ENCODE assay signal across 8 cellular contexts in the genomic region with DNA sequence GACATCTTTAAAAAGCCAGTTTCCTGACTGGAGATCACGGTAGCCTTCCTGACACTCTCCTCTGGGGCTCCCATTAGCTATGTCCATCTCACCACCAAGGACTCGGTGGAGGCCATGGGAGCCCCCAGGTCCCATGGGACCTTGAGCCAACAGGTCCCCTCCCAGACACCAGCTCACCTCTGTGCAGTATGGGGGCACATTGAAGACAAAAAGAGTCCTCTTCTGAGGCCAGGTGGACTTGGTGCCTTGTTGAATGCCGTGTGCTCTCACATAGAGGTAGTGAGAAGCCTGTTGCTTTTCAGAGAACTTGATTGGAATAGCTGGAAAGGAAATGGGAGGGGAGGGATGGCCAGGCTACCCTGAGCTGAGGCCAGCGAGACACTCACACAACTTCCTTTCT. TPM values are rescaled to one million over a fixed set of nuclear protein-coding genes. Genes with fewer than 3 reads are reported as not detected.
DNase-seq lines count a peak whose midpoint lies in the region; ATAC-seq and TF ChIP-seq lines count a peak whose summit lies in the region.
"Not testable (repeated sequence)": the region's sequence is repeated elsewhere in the genome, so short reads cannot be mapped to it uniquely, and the experiment has no call there.
"Had no signal": no experiment of that assay in that cellular context is flagged by ENCODE, and none has a peak within 500 bp of the region (broad histone marks: within the 10 kb centered on the region; RNA-seq: fewer than 3 reads in every experiment).

No MANE protein-coding gene starts in this region.

- not testable (repeated sequence) for TF ChIP-seq CTCF in GM23338 (conservative IDR thresholded peaks at IDR 0.05; ENCODE audit: low read depth in 2 of 2); OCI-LY7 (conservative IDR thresholded peaks at IDR 0.05; ENCODE audit: low read length); osteocyte (IDR thresholded peaks at IDR 0.05)

- not testable (repeated sequence) for H3K27ac ChIP-seq in GM23338 (ENCODE audit: low read depth); OCI-LY7 (ENCODE audit: low read depth, low read length, poor library complexity, severe bottlenecking)

- H3K36me3 ChIP-seq in GM23338 (ENCODE audit: insufficient read depth) = not testable (repeated sequence)
- H3K36me3 ChIP-seq in OCI-LY7 (ENCODE audit: insufficient read depth, low read length) = peaks cover 63% of the 10 kb centered on the region

- not testable (repeated sequence) for BruUV-seq in OCI-LY7 (replicated peaks; lab: Mats Ljungman, UMichigan)

- POLR2A ChIA-PET in OCI-LY7 (lab: Charles Lee) = not testable (repeated sequence)
- POLR2A ChIA-PET in activated CD4-positive, alpha-beta memory T cell treated with anti-CD3 and anti-CD28 coated beads, Interleukin-2, amount 10 ng/mL, durations not matched to agents 7 days and 5 days (lab: Charles Lee) = interaction anchor here (3.4 kb wide), 1 partner anchor 34 kb away, joined by 47 read pairs; the partner anchor contains the start of gene POLDIP3

- 0 out of 2 replicates have a peak, but pooled peaks cover 18% of the 10 kb centered on the region for H3F3A ChIP-seq in GM23338 (replicated peaks; ENCODE audit: low read depth)

- H3K9me2 ChIP-seq in GM23338 (ENCODE audit: insufficient read depth); OCI-LY7 (ENCODE audit: insufficient read depth, low read length): not testable (repeated sequence)

- H3K27ac Mint-ChIP-seq in GM23338; activated T-helper 17 cell treated with anti-CD3 and anti-CD28 coated beads, Interleukin-2, amount 50 U/mL, for 72 hours; memory B cell; osteocyte (ENCODE audit: unreplicated experiment): not testable (repeated sequence)
- H3K27ac Mint-ChIP-seq in activated CD4-positive, alpha-beta memory T cell treated with anti-CD3 and anti-CD28 coated beads, Interleukin-2, amount 10 ng/mL, durations not matched to agents 7 days and 5 days = peak overlapping the region; percentile 31
- H3K27ac Mint-ChIP-seq in activated naive CD8-positive, alpha-beta T cell treated with anti-CD3 and anti-CD28 coated beads for 36 hours = peak overlapping the region; percentile 62

- H2AFZ ChIP-seq in GM23338; OCI-LY7 (ENCODE audit: low read length): not testable (repeated sequence)

- H3K79me2 ChIP-seq in GM23338 (replicated peaks; ENCODE audit: insufficient read depth) (peaks cover 13% of the 10 kb centered on the region), OCI-LY7 (ENCODE audit: insufficient read depth, low read depth, low read length) (peaks cover 26% of the 10 kb centered on the region)

- not testable (repeated sequence) for H3K4me1 Mint-ChIP-seq in GM23338; activated T-helper 17 cell treated with anti-CD3 and anti-CD28 coated beads, Interleukin-2, amount 50 U/mL, for 72 hours; memory B cell
- peaks cover 14% of the 10 kb centered on the region for H3K4me1 Mint-ChIP-seq in activated CD4-positive, alpha-beta memory T cell treated with anti-CD3 and anti-CD28 coated beads, Interleukin-2, amount 10 ng/mL, durations not matched to agents 7 days and 5 days
- H3K4me1 Mint-ChIP-seq in activated naive CD8-positive, alpha-beta T cell treated with anti-CD3 and anti-CD28 coated beads for 36 hours = peaks cover 14% of the 10 kb centered on the region
- peaks cover 10% of the 10 kb centered on the region for H3K4me1 Mint-ChIP-seq in osteocyte (ENCODE audit: unreplicated experiment)

- H3K4me1 ChIP-seq in GM23338 (ENCODE audit: insufficient read depth) = not testable (repeated sequence)
- H3K4me1 ChIP-seq in OCI-LY7 (ENCODE audit: insufficient read depth, low read length, poor library complexity, severe bottlenecking) = peaks cover 19% of the 10 kb centered on the region

- peaks cover 10% of the 10 kb centered on the region for H3K27me3 Mint-ChIP-seq in GM23338 (ENCODE audit: insufficient read depth, low read depth, poor library complexity)
- H3K27me3 Mint-ChIP-seq in activated CD4-positive, alpha-beta memory T cell treated with anti-CD3 and anti-CD28 coated beads, Interleukin-2, amount 10 ng/mL, durations not matched to agents 7 days and 5 days; activated T-helper 17 cell treated with anti-CD3 and anti-CD28 coated beads, Interleukin-2, amount 50 U/mL, for 72 hours; activated naive CD8-positive, alpha-beta T cell treated with anti-CD3 and anti-CD28 coated beads for 36 hours; memory B cell; osteocyte (ENCODE audit: unreplicated experiment): not testable (repeated sequence)

- H4K20me1 ChIP-seq in GM23338 (replicated peaks; ENCODE audit: insufficient read depth); OCI-LY7 (ENCODE audit: insufficient read depth, low read length): not testable (repeated sequence)

- intact Hi-C loops in OCI-LY7 (cut with micrococcal nuclease; ENCODE audit: unreplicated experiment) = not testable (repeated sequence)

- not testable (repeated sequence) for H3K4me3 ChIP-seq in GM23338
- peak overlapping the region; percentile 22 for H3K4me3 ChIP-seq in OCI-LY7 (ENCODE audit: low read depth, low read length, poor library complexity, severe bottlenecking)

- DNase-seq in GM23338 (ENCODE audit: low spot score); OCI-LY7 (ENCODE audit: low spot score); activated CD4-positive, alpha-beta memory T cell treated with anti-CD3 and anti-CD28 coated beads, Interleukin-2, amount 10 ng/mL, durations not matched to agents 7 days and 5 days; activated naive CD8-positive, alpha-beta T cell treated with anti-CD3 and anti-CD28 coated beads for 36 hours; memory B cell (ENCODE audit: low spot score in 2 of 2); osteocyte (ENCODE audit: extremely low spot score, unreplicated experiment): not testable (repeated sequence)

- CTCF ChIA-PET in OCI-LY7 (lab: Charles Lee; ENCODE audit: unreplicated experiment); activated CD4-positive, alpha-beta memory T cell treated with anti-CD3 and anti-CD28 coated beads, Interleukin-2, amount 10 ng/mL, durations not matched to agents 7 days and 5 days (lab: Charles Lee): not testable (repeated sequence)

- H3K4me2 ChIP-seq in GM23338 = not testable (repeated sequence)
- peak overlapping the region; percentile 53 for H3K4me2 ChIP-seq in OCI-LY7 (ENCODE audit: low read length)

- H3K27me3 ChIP-seq in GM23338 (ENCODE audit: insufficient read depth) = not testable (repeated sequence)

- H3K36me3 Mint-ChIP-seq in GM23338 (ENCODE audit: low read depth) (peaks cover 44% of the 10 kb centered on the region), memory B cell (peaks cover 14% of the 10 kb centered on the region), osteocyte (ENCODE audit: unreplicated experiment) (peaks cover 11% of the 10 kb centered on the region)
- peaks cover 32% of the 10 kb centered on the region for H3K36me3 Mint-ChIP-seq in activated CD4-positive, alpha-beta memory T cell treated with anti-CD3 and anti-CD28 coated beads, Interleukin-2, amount 10 ng/mL, durations not matched to agents 7 days and 5 days (ENCODE audit: low read depth)
- peaks cover 74% of the 10 kb centered on the region for H3K36me3 Mint-ChIP-seq in activated T-helper 17 cell treated with anti-CD3 and anti-CD28 coated beads, Interleukin-2, amount 50 U/mL, for 72 hours (ENCODE audit: low read depth)
- H3K36me3 Mint-ChIP-seq in activated naive CD8-positive, alpha-beta T cell treated with anti-CD3 and anti-CD28 coated beads for 36 hours = peaks cover 26% of the 10 kb centered on the region

- not testable (repeated sequence) for ATAC-seq in GM23338; activated T-helper 17 cell treated with anti-CD3 and anti-CD28 coated beads, Interleukin-2, amount 50 U/mL, for 72 hours (replicated peaks); memory B cell (ENCODE audit: low read depth)

- H3K9me3 Mint-ChIP-seq in GM23338; activated CD4-positive, alpha-beta memory T cell treated with anti-CD3 and anti-CD28 coated beads, Interleukin-2, amount 10 ng/mL, durations not matched to agents 7 days and 5 days; activated T-helper 17 cell treated with anti-CD3 and anti-CD28 coated beads, Interleukin-2, amount 50 U/mL, for 72 hours; activated naive CD8-positive, alpha-beta T cell treated with anti-CD3 and anti-CD28 coated beads for 36 hours; memory B cell; osteocyte (ENCODE audit: unreplicated experiment): not testable (repeated sequence)

- H3K9me3 ChIP-seq in OCI-LY7 (ENCODE audit: low read length) = not testable (repeated sequence)

- H3K4me3 Mint-ChIP-seq in GM23338 (peak overlapping the region; percentile 39; the same call in 1 of the 3 replicates), memory B cell (peak overlapping the region; percentile 5), osteocyte (ENCODE audit: unreplicated experiment) (peak overlapping the region; percentile 18)
- H3K4me3 Mint-ChIP-seq in activated CD4-positive, alpha-beta memory T cell treated with anti-CD3 and anti-CD28 coated beads, Interleukin-2, amount 10 ng/mL, durations not matched to agents 7 days and 5 days = not testable (repeated sequence)
- peak overlapping the region; percentile 12 for H3K4me3 Mint-ChIP-seq in activated T-helper 17 cell treated with anti-CD3 and anti-CD28 coated beads, Interleukin-2, amount 50 U/mL, for 72 hours
- H3K4me3 Mint-ChIP-seq in activated naive CD8-positive, alpha-beta T cell treated with anti-CD3 and anti-CD28 coated beads for 36 hours = peak overlapping the region; percentile 63

RNA-seq across cellular contexts. Expression of gene SERHL2, which starts 26.3 kb away (rescaled TPM):
- total RNA-seq in GM23338 (2014; rRNA removed; shearing (Covaris generic)) = 1.5 and 1.7 TPM in 2 replicates
- 2.1 TPM in 2 replicates for polyA plus RNA-seq in GM23338 (2016; fragmentation: Nextera tagmentation; extraction: Ambion mirVana)
- 93.9 and 98.0 TPM in 2 replicates for total RNA-seq in OCI-LY7 (2014; rRNA removed; shearing (Covaris generic))
- total RNA-seq in OCI-LY7 (2022) (36.4 and 39.5 TPM in 2 replicates), osteocyte (1.3 and 1.4 TPM in 2 replicates)
- under 1 TPM; 0.55 to 0.81 TPM for total RNA-seq in activated CD4-positive, alpha-beta memory T cell treated with anti-CD3 and anti-CD28 coated beads, Interleukin-2, amount 10 ng/mL, durations not matched to agents 7 days and 5 days
- total RNA-seq in activated T-helper 17 cell treated with anti-CD3 and anti-CD28 coated beads, Interleukin-2, amount 50 U/mL, for 72 hours = 1 to 10 TPM in 1 of 2 donors, under 1 TPM in 1; 0.48 to 1.2 TPM
- 1 to 10 TPM; 2.1 to 2.3 TPM for total RNA-seq in activated naive CD8-positive, alpha-beta T cell treated with anti-CD3 and anti-CD28 coated beads for 36 hours
- total RNA-seq: G401 had no signal

RNA-seq across cellular contexts. Expression of gene POLDIP3, which starts 34.6 kb away (rescaled TPM):
- total RNA-seq in GM23338 (2014; rRNA removed; shearing (Covaris generic)) = 49.0 and 54.3 TPM in 2 replicates
- polyA plus RNA-seq in GM23338 (2016; fragmentation: Nextera tagmentation; extraction: Ambion mirVana) = 34.3 and 38.2 TPM in 2 replicates
- 52.7 and 70.7 TPM in 2 replicates for total RNA-seq in OCI-LY7 (2014; rRNA removed; shearing (Covaris generic))
- total RNA-seq in OCI-LY7 (2022) = 73.5 and 74.1 TPM in 2 replicates
- 10 to 100 TPM; 71.4 to 74.7 TPM for total RNA-seq in activated CD4-positive, alpha-beta memory T cell treated with anti-CD3 and anti-CD28 coated beads, Interleukin-2, amount 10 ng/mL, durations not matched to agents 7 days and 5 days
- total RNA-seq in activated T-helper 17 cell treated with anti-CD3 and anti-CD28 coated beads, Interleukin-2, amount 50 U/mL, for 72 hours = 10 to 100 TPM; 70.0 to 72.4 TPM
- 10 to 100 TPM; 71.7 to 72.0 TPM for total RNA-seq in activated naive CD8-positive, alpha-beta T cell treated with anti-CD3 and anti-CD28 coated beads for 36 hours
- 77.8 and 77.9 TPM in 2 replicates for total RNA-seq in osteocyte

Comparison
In these comparisons a context has a peak if more than half of its experiments do, and no peak if none do; other contexts are left out.
1. RNA of gene SERHL2, which starts 26.3 kb away (total RNA-seq): 36.4 to 98.0 TPM in OCI-LY7; 2.1 to 2.3 TPM in activated naive CD8-positive, alpha-beta T cell treated with anti-CD3 and anti-CD28 coated beads for 36 hours, 1.5 to 1.7 TPM in GM23338, 1.3 to 1.4 TPM in osteocyte, 0.48 to 1.2 TPM in activated T-helper 17 cell treated with anti-CD3 and anti-CD28 coated beads, Interleukin-2, amount 50 U/mL, for 72 hours and 0.55 to 0.81 TPM in activated CD4-positive, alpha-beta memory T cell treated with anti-CD3 and anti-CD28 coated beads, Interleukin-2, amount 10 ng/mL, durations not matched to agents 7 days and 5 days; every median in the first group is over 10 times any median in the second.